ENCODE assay signal across 1 cellular context in genomic region chr2:200124665-200125341, GRCh38.
TF ChIP-seq lines count a peak whose summit lies in the region.

No MANE protein-coding gene starts in this region.

TF ChIP-seq in HepG2, 621 proteins besides CTCF, POLR2A, EP300 and RAD21 (continued from another document):
- TF ChIP-seq NKX3-1 (CRISPR knock-in tag; IDR thresholded peaks at IDR 0.05): 0 out of 2 replicates have a peak, but pooled peaks have one; percentile 45
- TF ChIP-seq BCL3 (CRISPR knock-in tag; IDR thresholded peaks at IDR 0.05): peak; percentile 58; the same call in 1 of the 2 replicates
- peak; percentile 98 for TF ChIP-seq ZBTB7B (CRISPR knock-in tag; IDR thresholded peaks at IDR 0.05)
- peak; percentile 91 for TF ChIP-seq SMYD3 (CRISPR knock-in tag; IDR thresholded peaks at IDR 0.05)
- TF ChIP-seq ETV5 (CRISPR knock-in tag; IDR thresholded peaks at IDR 0.05; ENCODE audit: borderline replicate concordance): peak; percentile 71; the same call in 1 of the 2 replicates
- TF ChIP-seq CSRNP1 (CRISPR knock-in tag; IDR thresholded peaks at IDR 0.05): peak; percentile 57; the same call in 1 of the 2 replicates
- TF ChIP-seq MLX (CRISPR knock-in tag; IDR thresholded peaks at IDR 0.05): peak; percentile 44; the same call in 1 of the 2 replicates
- TF ChIP-seq SKIL (CRISPR knock-in tag; IDR thresholded peaks at IDR 0.05; ENCODE audit: borderline replicate concordance): peak; percentile 89
